In the genomic region with DNA sequence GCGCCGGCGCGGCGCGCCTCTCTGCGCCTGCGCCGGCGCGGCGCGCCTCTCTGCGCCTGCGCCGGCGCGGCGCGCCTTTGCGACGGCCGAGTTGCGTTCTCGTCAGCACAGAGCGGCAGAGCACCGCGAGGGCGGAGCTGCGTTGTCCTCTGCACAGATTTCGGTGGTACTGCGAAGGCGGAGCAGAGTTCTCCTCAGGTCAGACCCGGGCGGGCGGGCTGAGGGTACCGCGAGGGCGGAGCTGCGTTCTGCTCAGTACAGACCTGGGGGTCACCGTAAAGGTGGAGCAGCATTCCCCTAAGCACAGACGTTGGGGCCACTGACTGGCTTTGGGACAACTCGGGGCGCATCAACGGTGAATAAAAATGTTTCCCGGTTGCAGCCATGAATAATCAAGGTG, we compare ENCODE assay signal across 8 cellular contexts. TPM values are rescaled to one million over a fixed set of nuclear protein-coding genes. Genes with fewer than 3 reads are reported as not detected.
"Had no signal": no experiment of that assay in that cellular context is flagged by ENCODE, and none has a peak within 500 bp of the region (broad histone marks: within the 10 kb centered on the region; RNA-seq: fewer than 3 reads in every experiment).

No MANE protein-coding gene starts in this region.

RNA-seq across cellular contexts. Expression of a gene that starts 31.8 kb away (rescaled TPM):
- total RNA-seq: hepatocyte, kidney epithelial cell, left cardiac atrium, left lobe of liver, left ventricle myocardium inferior, left ventricle myocardium superior, lung microvascular endothelial cell, myocyte had no signal
- polyA plus RNA-seq: hepatocyte had no signal
